Comparison of ENCODE assay signal across 25 cellular contexts in genomic region chr10:128520191-128520815, GRCh38.
"Had no signal": no experiment of that assay in that cellular context is flagged by ENCODE, and none has a peak within 500 bp of the region (broad histone marks: within the 10 kb centered on the region; RNA-seq: fewer than 3 reads in every experiment).

No MANE protein-coding gene starts in this region.

- H3K27ac Mint-ChIP-seq: activated CD4-positive, alpha-beta memory T cell treated with anti-CD3 and anti-CD28 coated beads for 36 hours; activated CD4-positive, alpha-beta T cell treated with anti-CD3 and anti-CD28 coated beads for 36 hours; activated CD4-positive, alpha-beta T cell treated with anti-CD3 and anti-CD28 coated beads, Interleukin-2, amount 10 ng/mL, durations not matched to agents 24 days and 14 days; activated CD8-positive, alpha-beta memory T cell treated with anti-CD3 and anti-CD28 coated beads, Interleukin-2, amount 10 ng/mL, durations not matched to agents 7 days and 5 days; activated CD8-positive, alpha-beta T cell treated with anti-CD3 and anti-CD28 coated beads, Interleukin-2, amount 10 ng/mL, durations not matched to agents 7 days and 5 days; activated naive CD8-positive, alpha-beta T cell; activated T-helper 1 cell treated with anti-CD3 and anti-CD28 coated beads, Interleukin-12 subunit alpha, Interleukin-12 subunit beta, Interleukin-2, Interleukin-4 antibody, amounts not matched to agents 30 ng/mL and 10 ng/mL and 1 ng/mL, durations not matched to agents 14 hours and 24 hours and 36 hours; activated T-helper 2 cell treated with anti-CD3 and anti-CD28 coated beads, Interferon-gamma antibody, Interleukin-2, Interleukin-4, amounts not matched to agents 10 μg/mL and 5 μg/mL and 100 μg/mL, durations not matched to agents 14 hours and 24 hours and 36 hours; endodermal cell had no signal

- ATAC-seq: activated CD4-positive, alpha-beta T cell treated with anti-CD3 and anti-CD28 coated beads for 36 hours; activated CD8-positive, alpha-beta memory T cell treated with anti-CD3 and anti-CD28 coated beads, Interleukin-2, amount 10 ng/mL, durations not matched to agents 7 days and 5 days; activated CD8-positive, alpha-beta T cell treated with anti-CD3 and anti-CD28 coated beads, Interleukin-2, amount 10 ng/mL, durations not matched to agents 7 days and 5 days had no signal

- H3K4me3 Mint-ChIP-seq: activated CD4-positive, alpha-beta memory T cell treated with anti-CD3 and anti-CD28 coated beads for 36 hours; activated CD4-positive, alpha-beta T cell treated with anti-CD3 and anti-CD28 coated beads for 36 hours; activated CD4-positive, alpha-beta T cell treated with anti-CD3 and anti-CD28 coated beads, Interleukin-2, amount 10 ng/mL, durations not matched to agents 24 days and 14 days; activated CD8-positive, alpha-beta memory T cell treated with anti-CD3 and anti-CD28 coated beads, Interleukin-2, amount 10 ng/mL, durations not matched to agents 7 days and 5 days; activated CD8-positive, alpha-beta T cell treated with anti-CD3 and anti-CD28 coated beads, Interleukin-2, amount 10 ng/mL, durations not matched to agents 7 days and 5 days; activated naive CD8-positive, alpha-beta T cell; activated T-helper 1 cell treated with anti-CD3 and anti-CD28 coated beads, Interleukin-12 subunit alpha, Interleukin-12 subunit beta, Interleukin-2, Interleukin-4 antibody, amounts not matched to agents 30 ng/mL and 10 ng/mL and 1 ng/mL, durations not matched to agents 14 hours and 24 hours and 36 hours; endodermal cell had no signal

- H3K9me3 Mint-ChIP-seq: activated CD4-positive, alpha-beta memory T cell treated with anti-CD3 and anti-CD28 coated beads for 36 hours; activated CD4-positive, alpha-beta T cell treated with anti-CD3 and anti-CD28 coated beads, Interleukin-2, amount 10 ng/mL, durations not matched to agents 24 days and 14 days; activated T-helper 1 cell treated with anti-CD3 and anti-CD28 coated beads, Interleukin-12 subunit alpha, Interleukin-12 subunit beta, Interleukin-2, Interleukin-4 antibody, amounts not matched to agents 30 ng/mL and 10 ng/mL and 1 ng/mL, durations not matched to agents 14 hours and 24 hours and 36 hours; activated T-helper 2 cell treated with anti-CD3 and anti-CD28 coated beads, Interferon-gamma antibody, Interleukin-2, Interleukin-4, amounts not matched to agents 10 μg/mL and 5 μg/mL and 100 μg/mL, durations not matched to agents 14 hours and 24 hours and 36 hours; endodermal cell had no signal

- H3K27me3 Mint-ChIP-seq: activated CD4-positive, alpha-beta memory T cell treated with anti-CD3 and anti-CD28 coated beads for 36 hours; activated CD4-positive, alpha-beta T cell treated with anti-CD3 and anti-CD28 coated beads, Interleukin-2, amount 10 ng/mL, durations not matched to agents 24 days and 14 days; activated CD8-positive, alpha-beta memory T cell treated with anti-CD3 and anti-CD28 coated beads, Interleukin-2, amount 10 ng/mL, durations not matched to agents 7 days and 5 days; activated naive CD8-positive, alpha-beta T cell had no signal

- H3K4me1 Mint-ChIP-seq: activated CD4-positive, alpha-beta T cell treated with anti-CD3 and anti-CD28 coated beads for 36 hours; activated CD4-positive, alpha-beta T cell treated with anti-CD3 and anti-CD28 coated beads, Interleukin-2, amount 10 ng/mL, durations not matched to agents 24 days and 14 days; activated CD8-positive, alpha-beta memory T cell treated with anti-CD3 and anti-CD28 coated beads, Interleukin-2, amount 10 ng/mL, durations not matched to agents 7 days and 5 days had no signal

- DNase-seq: activated CD4-positive, alpha-beta memory T cell treated with anti-CD3 and anti-CD28 coated beads for 36 hours; activated CD4-positive, alpha-beta T cell treated with anti-CD3 and anti-CD28 coated beads for 36 hours; activated CD4-positive, alpha-beta T cell treated with anti-CD3 and anti-CD28 coated beads, Interleukin-2, amount 10 ng/mL, durations not matched to agents 24 days and 14 days; activated CD4-positive, CD25-positive, alpha-beta regulatory T cell; activated CD4-positive, CD25-positive, alpha-beta regulatory T cell treated with anti-CD3 and anti-CD28 coated beads, Interleukin-2, amount 50 U/mL, for 72 hours; activated CD8-positive, alpha-beta memory T cell treated with anti-CD3 and anti-CD28 coated beads, Interleukin-2, amount 10 ng/mL, durations not matched to agents 7 days and 5 days; activated CD8-positive, alpha-beta memory T cell treated with anti-CD3 and anti-CD28 coated beads, Interleukin-2, amount 50 U/mL, for 4 hours; activated CD8-positive, alpha-beta T cell treated with anti-CD3 and anti-CD28 coated beads, Interleukin-2, amount 10 ng/mL, durations not matched to agents 7 days and 5 days; activated effector memory CD4-positive, alpha-beta T cell treated with anti-CD3 and anti-CD28 coated beads, Interleukin-2, amount 50 U/mL, for 16 hours; activated naive CD4-positive, alpha-beta T cell; activated naive CD4-positive, alpha-beta T cell treated with anti-CD3 and anti-CD28 coated beads, Interleukin-2, amount 50 U/mL, for 16 hours; activated T-cell treated with anti-CD3 and anti-CD28 coated beads, Interleukin-2, amount 50 U/mL, for 1 hour; activated T-cell treated with anti-CD3 and anti-CD28 coated beads, Interleukin-2, amount 50 U/mL, for 48 hours; brain microvascular endothelial cell; central memory CD4-positive, alpha-beta T cell; cerebellar nuclear complex; colonic mucosa; effector memory CD4-positive, alpha-beta T cell; endodermal cell; foreskin fibroblast; head of caudate nucleus; T-helper 2 cell had no signal

- H3K36me3 Mint-ChIP-seq: activated CD4-positive, alpha-beta memory T cell treated with anti-CD3 and anti-CD28 coated beads for 36 hours; activated CD8-positive, alpha-beta memory T cell treated with anti-CD3 and anti-CD28 coated beads, Interleukin-2, amount 10 ng/mL, durations not matched to agents 7 days and 5 days; activated naive CD8-positive, alpha-beta T cell had no signal
